In the genomic region with DNA sequence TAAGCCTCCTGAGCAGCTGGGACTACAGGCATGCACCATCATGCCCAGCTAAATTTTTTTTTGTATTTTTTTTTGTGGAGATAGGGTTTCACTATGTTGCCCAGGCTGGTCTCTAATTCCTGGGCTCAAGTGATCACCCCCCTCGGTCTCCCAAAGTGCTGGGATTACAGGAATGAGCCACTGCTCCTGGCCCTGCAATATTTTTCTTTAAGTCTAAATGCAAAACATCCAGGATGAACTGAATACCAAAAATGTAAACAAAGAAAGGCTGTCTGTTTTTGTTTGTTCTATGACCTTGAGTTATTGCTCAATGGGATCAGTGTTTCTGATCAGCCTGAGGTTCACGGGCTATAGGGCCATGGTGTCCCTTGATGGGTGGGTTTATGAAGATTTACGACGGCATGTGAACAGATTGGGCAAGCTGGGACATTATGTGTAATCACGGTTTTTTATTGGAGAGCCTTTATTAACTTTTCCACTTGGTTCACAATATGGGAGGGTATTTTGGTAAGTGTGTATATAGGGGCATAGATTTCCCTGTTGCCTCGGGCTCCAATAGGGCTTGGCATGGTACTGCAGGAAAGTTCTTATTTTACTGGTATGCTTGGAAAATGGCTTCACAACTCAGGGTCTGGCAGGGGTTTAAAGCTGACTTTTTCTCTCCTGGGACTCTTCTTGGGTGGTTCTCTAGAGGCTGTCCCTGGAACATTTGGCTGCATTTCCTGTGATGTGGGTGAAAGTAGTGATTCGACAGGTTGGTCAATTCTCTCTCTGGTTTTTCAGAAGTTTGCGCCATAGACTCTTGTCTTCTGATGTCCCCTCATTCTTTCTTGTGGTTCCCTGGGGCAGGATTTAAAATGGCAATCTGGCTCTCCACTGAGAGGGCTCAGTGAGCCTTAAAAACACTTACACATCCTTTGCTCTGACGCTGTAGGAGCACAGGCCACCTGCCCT, we compare ENCODE assay signal across 1 cellular context.
TF ChIP-seq lines count a peak whose summit lies in the region.

No MANE protein-coding gene starts in this region.

TF ChIP-seq in HepG2, 621 proteins besides CTCF, POLR2A, EP300 and RAD21 (continued from another document and continues in another):
- TF ChIP-seq SIX4 (CRISPR knock-in tag; IDR thresholded peaks at IDR 0.05) (no peak), ZFP62 (CRISPR knock-in tag; IDR thresholded peaks at IDR 0.05) (no peak), ELF4 (CRISPR knock-in tag; IDR thresholded peaks at IDR 0.05; ENCODE audit: borderline replicate concordance) (no peak), DZIP1 (CRISPR knock-in tag; IDR thresholded peaks at IDR 0.05) (no peak), JDP2 (CRISPR knock-in tag; IDR thresholded peaks at IDR 0.05; ENCODE audit: borderline replicate concordance) (no peak), TRIM22 (IDR thresholded peaks at IDR 0.05) (no peak), GFI1 (CRISPR knock-in tag; IDR thresholded peaks at IDR 0.05; ENCODE audit: borderline replicate concordance) (peak; percentile 28; the same call in 1 of the 2 replicates), MLLT10 (CRISPR knock-in tag; IDR thresholded peaks at IDR 0.05) (no peak), ZSCAN5A (CRISPR knock-in tag; IDR thresholded peaks at IDR 0.05; ENCODE audit: borderline replicate concordance) (no peak), CREBL2 (CRISPR knock-in tag; IDR thresholded peaks at IDR 0.05; ENCODE audit: borderline replicate concordance) (no peak), ZNF317 (CRISPR knock-in tag; IDR thresholded peaks at IDR 0.05) (peak; percentile 44), ZFP36L2 (CRISPR knock-in tag; IDR thresholded peaks at IDR 0.05) (no peak), SP140L (CRISPR knock-in tag; IDR thresholded peaks at IDR 0.05; ENCODE audit: borderline replicate concordance) (no peak), ATF5 (CRISPR knock-in tag; IDR thresholded peaks at IDR 0.05; ENCODE audit: low read depth) (no peak), ZNF570 (CRISPR knock-in tag; IDR thresholded peaks at IDR 0.05; ENCODE audit: borderline replicate concordance) (no peak), ZNF619 (CRISPR knock-in tag; IDR thresholded peaks at IDR 0.05) (no peak), ZFX (CRISPR knock-in tag; IDR thresholded peaks at IDR 0.05; ENCODE audit: low read depth) (no peak), ZNF276 (CRISPR knock-in tag; IDR thresholded peaks at IDR 0.05; ENCODE audit: low read depth) (no peak), KDM4B (CRISPR knock-in tag; IDR thresholded peaks at IDR 0.05) (no peak), ARID4A (CRISPR knock-in tag; IDR thresholded peaks at IDR 0.05; ENCODE audit: borderline replicate concordance) (peak; percentile 46; the same call in 1 of the 2 replicates), ZNF274 (CRISPR knock-in tag; IDR thresholded peaks at IDR 0.05) (no peak), HNF4A (CRISPR knock-in tag; IDR thresholded peaks at IDR 0.05) (peak; percentile 82)
- TF ChIP-seq, protein P1, sequence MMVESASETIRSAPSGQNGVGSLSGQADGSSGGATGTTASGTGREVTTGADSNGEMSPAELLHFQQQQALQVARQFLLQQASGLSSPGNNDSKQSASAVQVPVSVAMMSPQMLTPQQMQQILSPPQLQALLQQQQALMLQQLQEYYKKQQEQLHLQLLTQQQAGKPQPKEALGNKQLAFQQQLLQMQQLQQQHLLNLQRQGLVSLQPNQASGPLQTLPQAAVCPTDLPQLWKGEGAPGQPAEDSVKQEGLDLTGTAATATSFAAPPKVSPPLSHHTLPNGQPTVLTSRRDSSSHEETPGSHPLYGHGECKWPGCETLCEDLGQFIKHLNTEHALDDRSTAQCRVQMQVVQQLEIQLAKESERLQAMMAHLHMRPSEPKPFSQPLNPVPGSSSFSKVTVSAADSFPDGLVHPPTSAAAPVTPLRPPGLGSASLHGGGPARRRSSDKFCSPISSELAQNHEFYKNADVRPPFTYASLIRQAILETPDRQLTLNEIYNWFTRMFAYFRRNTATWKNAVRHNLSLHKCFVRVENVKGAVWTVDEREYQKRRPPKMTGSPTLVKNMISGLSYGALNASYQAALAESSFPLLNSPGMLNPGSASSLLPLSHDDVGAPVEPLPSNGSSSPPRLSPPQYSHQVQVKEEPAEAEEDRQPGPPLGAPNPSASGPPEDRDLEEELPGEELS (CRISPR knock-in tag; IDR thresholded peaks at IDR 0.05) = peak; percentile 89
- TF ChIP-seq, protein P2, sequence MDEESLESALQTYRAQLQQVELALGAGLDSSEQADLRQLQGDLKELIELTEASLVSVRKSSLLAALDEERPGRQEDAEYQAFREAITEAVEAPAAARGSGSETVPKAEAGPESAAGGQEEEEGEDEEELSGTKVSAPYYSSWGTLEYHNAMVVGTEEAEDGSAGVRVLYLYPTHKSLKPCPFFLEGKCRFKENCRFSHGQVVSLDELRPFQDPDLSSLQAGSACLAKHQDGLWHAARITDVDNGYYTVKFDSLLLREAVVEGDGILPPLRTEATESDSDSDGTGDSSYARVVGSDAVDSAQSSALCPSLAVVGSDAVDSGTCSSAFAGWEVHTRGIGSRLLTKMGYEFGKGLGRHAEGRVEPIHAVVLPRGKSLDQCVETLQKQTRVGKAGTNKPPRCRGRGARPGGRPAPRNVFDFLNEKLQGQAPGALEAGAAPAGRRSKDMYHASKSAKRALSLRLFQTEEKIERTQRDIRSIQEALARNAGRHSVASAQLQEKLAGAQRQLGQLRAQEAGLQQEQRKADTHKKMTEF (CRISPR knock-in tag; IDR thresholded peaks at IDR 0.05) = peak; percentile 77
- TF ChIP-seq, protein P3, sequence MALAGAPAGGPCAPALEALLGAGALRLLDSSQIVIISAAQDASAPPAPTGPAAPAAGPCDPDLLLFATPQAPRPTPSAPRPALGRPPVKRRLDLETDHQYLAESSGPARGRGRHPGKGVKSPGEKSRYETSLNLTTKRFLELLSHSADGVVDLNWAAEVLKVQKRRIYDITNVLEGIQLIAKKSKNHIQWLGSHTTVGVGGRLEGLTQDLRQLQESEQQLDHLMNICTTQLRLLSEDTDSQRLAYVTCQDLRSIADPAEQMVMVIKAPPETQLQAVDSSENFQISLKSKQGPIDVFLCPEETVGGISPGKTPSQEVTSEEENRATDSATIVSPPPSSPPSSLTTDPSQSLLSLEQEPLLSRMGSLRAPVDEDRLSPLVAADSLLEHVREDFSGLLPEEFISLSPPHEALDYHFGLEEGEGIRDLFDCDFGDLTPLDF (CRISPR knock-in tag; IDR thresholded peaks at IDR 0.05) = no peak
- TF ChIP-seq, protein P4, sequence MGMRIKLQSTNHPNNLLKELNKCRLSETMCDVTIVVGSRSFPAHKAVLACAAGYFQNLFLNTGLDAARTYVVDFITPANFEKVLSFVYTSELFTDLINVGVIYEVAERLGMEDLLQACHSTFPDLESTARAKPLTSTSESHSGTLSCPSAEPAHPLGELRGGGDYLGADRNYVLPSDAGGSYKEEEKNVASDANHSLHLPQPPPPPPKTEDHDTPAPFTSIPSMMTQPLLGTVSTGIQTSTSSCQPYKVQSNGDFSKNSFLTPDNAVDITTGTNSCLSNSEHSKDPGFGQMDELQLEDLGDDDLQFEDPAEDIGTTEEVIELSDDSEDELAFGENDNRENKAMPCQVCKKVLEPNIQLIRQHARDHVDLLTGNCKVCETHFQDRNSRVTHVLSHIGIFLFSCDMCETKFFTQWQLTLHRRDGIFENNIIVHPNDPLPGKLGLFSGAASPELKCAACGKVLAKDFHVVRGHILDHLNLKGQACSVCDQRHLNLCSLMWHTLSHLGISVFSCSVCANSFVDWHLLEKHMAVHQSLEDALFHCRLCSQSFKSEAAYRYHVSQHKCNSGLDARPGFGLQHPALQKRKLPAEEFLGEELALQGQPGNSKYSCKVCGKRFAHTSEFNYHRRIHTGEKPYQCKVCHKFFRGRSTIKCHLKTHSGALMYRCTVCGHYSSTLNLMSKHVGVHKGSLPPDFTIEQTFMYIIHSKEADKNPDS (CRISPR knock-in tag; IDR thresholded peaks at IDR 0.05) = no peak
- TF ChIP-seq, protein P5, sequence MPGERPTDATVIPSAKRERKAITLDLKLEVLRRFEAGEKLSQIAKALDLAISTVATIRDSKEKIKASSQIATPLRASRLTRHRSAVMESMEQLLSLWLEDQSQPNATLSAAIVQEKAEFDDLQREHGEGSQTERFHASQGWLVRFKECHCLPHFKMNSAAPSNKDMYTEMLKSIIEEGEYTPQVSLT (CRISPR knock-in tag; IDR thresholded peaks at IDR 0.05; ENCODE audit: borderline replicate concordance, low read depth) = no peak
